10 cellular contexts compared by ENCODE assay signal in genomic region chr2:15729709-15730544, GRCh38.
DNase-seq lines count a peak whose midpoint lies in the region; ATAC-seq and TF ChIP-seq lines count a peak whose summit lies in the region.
"Had no signal": no experiment of that assay in that cellular context is flagged by ENCODE, and none has a peak within 500 bp of the region (broad histone marks: within the 10 kb centered on the region; RNA-seq: fewer than 3 reads in every experiment).

No MANE protein-coding gene starts in this region.

- H3K4me3 ChIP-seq in mesenchymal stem cell (ENCODE audit: insufficient read depth in 1 of 2, low read depth in 1 of 2, low read length in 2 of 2), result no peak overlapping the region

- no peak overlapping the region for H2BK12ac ChIP-seq in mesenchymal stem cell (ENCODE audit: low read length in 2 of 2)

- H2BK5ac ChIP-seq in mesenchymal stem cell (ENCODE audit: low read depth, low read length, poor library complexity, severe bottlenecking), result no peak overlapping the region

- H2BK120ac ChIP-seq in mesenchymal stem cell (ENCODE audit: low read depth, low read length), result no peak overlapping the region

- no peak overlapping the region for H4K8ac ChIP-seq in mesenchymal stem cell (ENCODE audit: low read length)

- no peaks in the 10 kb centered on the region for H3K36me3 ChIP-seq in mesenchymal stem cell (ENCODE audit: control insufficient read depth in 1 of 2, insufficient read depth in 2 of 2, low read depth in 1 of 2, low read length in 2 of 2)

- H2BK15ac ChIP-seq in mesenchymal stem cell (ENCODE audit: low read depth, poor library complexity, severe bottlenecking), result no peak overlapping the region

- H3K23ac ChIP-seq in mesenchymal stem cell (ENCODE audit: low read length in 2 of 2), result no peak overlapping the region

- no peak for TF ChIP-seq CTCF in GM10266 (IDR thresholded peaks at IDR 0.05; ENCODE audit: control insufficient read depth, insufficient read depth, low read depth, missing control alignments)

- H3K9me3 ChIP-seq in mesenchymal stem cell (ENCODE audit: control insufficient read depth, low read length), result no peaks in the 10 kb centered on the region

- no peak overlapping the region for H2AFZ ChIP-seq in mesenchymal stem cell (ENCODE audit: low read depth, low read length)

- no peak overlapping the region for H3K9ac ChIP-seq in mesenchymal stem cell (ENCODE audit: low read length)

- peak overlapping the region; percentile 82 for H2AK5ac ChIP-seq in mesenchymal stem cell (ENCODE audit: low read length, severe bottlenecking)

- H3K4ac ChIP-seq in mesenchymal stem cell (ENCODE audit: low read depth in 1 of 2, low read length in 2 of 2), result no peak overlapping the region

- ATAC-seq in GM18868 (IDR thresholded peaks at IDR 0.05; ENCODE audit: unreplicated experiment), result peak; percentile 4
- ATAC-seq in HG02973 (IDR thresholded peaks at IDR 0.05; ENCODE audit: unreplicated experiment), result peak; percentile 4
- ATAC-seq in HG03097 (IDR thresholded peaks at IDR 0.05; ENCODE audit: low FRiP score, unreplicated experiment), result no peak

- H4K91ac ChIP-seq in mesenchymal stem cell (ENCODE audit: low read length), result no peak overlapping the region

- peak overlapping the region; percentile 83 for H3K27ac ChIP-seq in mesenchymal stem cell (ENCODE audit: low read length, poor library complexity, severe bottlenecking)

- H3K4me2 ChIP-seq in mesenchymal stem cell (ENCODE audit: low read length, poor library complexity, severe bottlenecking), result peak overlapping the region; percentile 15

- H3K79me1 ChIP-seq in mesenchymal stem cell (replicated peaks; ENCODE audit: low read length, poor library complexity, severe bottlenecking), result no peaks in the 10 kb centered on the region

- peaks cover 12 to 72% of the 10 kb centered on the region in 2 experiments for H3K27me3 ChIP-seq in mesenchymal stem cell (ENCODE audit: control insufficient read depth in 1 of 2, insufficient read depth in 1 of 2, low read length in 2 of 2)

- peak; percentile 88 for DNase-seq in NCI-H69 (lab: John Stamatoyannopoulos, UW)
- DNase-seq in mesenchymal stem cell, result no peak
- no peak for DNase-seq in activated CD4-positive, alpha-beta T cell treated with anti-CD3 and anti-CD28 coated beads, Interleukin-2, amount 50 U/mL, for 4 hours
- no peak for DNase-seq in GM10266 (ENCODE audit: extremely low spot score)
- no peak for DNase-seq in GM19240 (ENCODE audit: insufficient read length, low spot score)
- DNase-seq: CD4-positive, alpha-beta memory T cell; KG1 had no signal

- H3K14ac ChIP-seq in mesenchymal stem cell (ENCODE audit: low read length in 2 of 2), result no peak overlapping the region

- 63% methylated on average over 7 of the region's 10 CpGs for WGBS in mesenchymal stem cell

- no peak overlapping the region for H3K18ac ChIP-seq in mesenchymal stem cell (ENCODE audit: low read depth in 1 of 2, low read length in 2 of 2)

- H3K4me1 ChIP-seq in mesenchymal stem cell (ENCODE audit: control insufficient read depth, insufficient read depth, low read depth, low read length), result peaks cover 23% of the 10 kb centered on the region
